25 cellular contexts compared by ENCODE assay signal in genomic region chr2:59884166-59884565, GRCh38.
"Had no signal": no experiment of that assay in that cellular context is flagged by ENCODE, and none has a peak within 500 bp of the region (broad histone marks: within the 10 kb centered on the region; RNA-seq: fewer than 3 reads in every experiment).

No MANE protein-coding gene starts in this region.

- H3K4me3 ChIP-seq: dorsolateral prefrontal cortex, esophagus muscularis mucosa, heart right ventricle, left lung, prostate gland, right atrium auricular region, spleen, thoracic aorta, tibial nerve, upper lobe of left lung had no signal

- H3K4me3 Mint-ChIP-seq: nephron progenitor cell; stimulated activated memory B cell treated with anti-CD40 and anti-IgM and Interleukin-4, amounts not matched to agents 10 μg/mL and 1 μg/mL and 100 μg/mL, for 72 hours had no signal

- H3K36me3 Mint-ChIP-seq: naive thymus-derived CD8-positive, alpha-beta T cell; stimulated activated memory B cell treated with anti-CD40 and anti-IgM and Interleukin-4, amounts not matched to agents 10 μg/mL and 1 μg/mL and 100 μg/mL, for 72 hours had no signal

- ATAC-seq: heart right ventricle; left cardiac atrium; left lung; naive thymus-derived CD8-positive, alpha-beta T cell; sciatic nerve; stimulated activated memory B cell treated with anti-CD40 and anti-IgM and Interleukin-4, amounts not matched to agents 10 μg/mL and 1 μg/mL and 100 μg/mL, for 72 hours; stimulated activated naive CD8-positive, alpha-beta T cell treated with anti-CD3 and anti-CD28 coated beads, Interleukin-15, Interleukin-2, amounts not matched to agents 100 U/mL and 50 U/mL, for 24 hours had no signal

- H3K27me3 ChIP-seq: esophagus muscularis mucosa, heart right ventricle, left lung, right atrium auricular region, spleen, tibial nerve, upper lobe of left lung had no signal

- DNase-seq: dorsolateral prefrontal cortex; effector CD4-positive, alpha-beta T cell; foreskin melanocyte; glutamatergic neuron; heart right ventricle; hippocampal formation; left cardiac atrium; left lung; mesendoderm; midbrain; naive thymus-derived CD8-positive, alpha-beta T cell; nephron progenitor cell; nucleus accumbens; spleen; stimulated activated CD4-positive, alpha-beta T cell treated with anti-CD3 and anti-CD28 coated beads, Interleukin-4, amount 100 ng/mL, for 4 hours; stimulated activated naive CD8-positive, alpha-beta T cell treated with anti-CD3 and anti-CD28 coated beads, Interleukin-15, Interleukin-2, amounts not matched to agents 100 U/mL and 50 U/mL, for 24 hours; upper lobe of left lung had no signal

- H3K27ac Mint-ChIP-seq: nephron progenitor cell; stimulated activated memory B cell treated with anti-CD40 and anti-IgM and Interleukin-4, amounts not matched to agents 10 μg/mL and 1 μg/mL and 100 μg/mL, for 72 hours had no signal

- H3K36me3 ChIP-seq: esophagus muscularis mucosa, heart right ventricle, left lung, prostate gland, right atrium auricular region, spleen, thoracic aorta, tibial nerve, upper lobe of left lung had no signal

- H3K4me1 ChIP-seq: esophagus muscularis mucosa, left lung, prostate gland, right atrium auricular region, tibial nerve, upper lobe of left lung had no signal

- H3K27ac ChIP-seq: dorsolateral prefrontal cortex, epithelial cell of prostate, esophagus muscularis mucosa, heart right ventricle, left lung, prostate gland, right atrium auricular region, spleen, thoracic aorta, tibial nerve, upper lobe of left lung had no signal

- H3K9me3 Mint-ChIP-seq: naive thymus-derived CD8-positive, alpha-beta T cell; nephron progenitor cell; stimulated activated memory B cell treated with anti-CD40 and anti-IgM and Interleukin-4, amounts not matched to agents 10 μg/mL and 1 μg/mL and 100 μg/mL, for 72 hours had no signal

- H3K9me3 ChIP-seq: esophagus muscularis mucosa, heart right ventricle, left lung, prostate gland, right atrium auricular region, spleen, thoracic aorta, tibial nerve, upper lobe of left lung had no signal

- H3K27me3 Mint-ChIP-seq: naive thymus-derived CD8-positive, alpha-beta T cell; stimulated activated memory B cell treated with anti-CD40 and anti-IgM and Interleukin-4, amounts not matched to agents 10 μg/mL and 1 μg/mL and 100 μg/mL, for 72 hours had no signal
